In genomic region chr4:24686866-24687672, GRCh38 we compare ENCODE assay signal across 8 cellular contexts.
DNase-seq lines count a peak whose midpoint lies in the region; ATAC-seq and TF ChIP-seq lines count a peak whose summit lies in the region.

No MANE protein-coding gene starts in this region.

- no peak overlapping the region for H3K18ac ChIP-seq in trophoblast cell (ENCODE audit: low read length)

- TF ChIP-seq CTCF in GM12874 (IDR thresholded peaks at IDR 0.05; ENCODE audit: insufficient read depth, low read depth, low read length) (peak; percentile 72), LNCAP (IDR thresholded peaks at IDR 0.05) (peak; percentile 79)

- no peak overlapping the region for H4K91ac ChIP-seq in trophoblast cell (ENCODE audit: low read depth, low read length)

- H3K27ac ChIP-seq in trophoblast cell (ENCODE audit: low read depth, low read length): peak overlapping the region; percentile 24

- no peak overlapping the region for H2BK5ac ChIP-seq in trophoblast cell (ENCODE audit: low read depth, low read length, poor library complexity)

- H3K9ac ChIP-seq in trophoblast cell (ENCODE audit: low read length): no peak overlapping the region

- H3K4me2 ChIP-seq in trophoblast cell (ENCODE audit: low read length): no peak overlapping the region

- no peak overlapping the region for H2BK12ac ChIP-seq in trophoblast cell (ENCODE audit: low read length)

- no peak overlapping the region for H3K4me3 ChIP-seq in trophoblast cell (ENCODE audit: low read depth, low read length)

- H2AFZ ChIP-seq in trophoblast cell (ENCODE audit: insufficient read depth, low read length, poor library complexity): no peak overlapping the region

- H3K27me3 ChIP-seq in trophoblast cell (ENCODE audit: insufficient read depth, low read length): no peaks in the 10 kb centered on the region

- H3K14ac ChIP-seq in trophoblast cell (ENCODE audit: low read length): no peak overlapping the region

- H2BK120ac ChIP-seq in trophoblast cell (ENCODE audit: insufficient read depth, low read length, poor library complexity): no peak overlapping the region

- H2AK5ac ChIP-seq in trophoblast cell (ENCODE audit: low read length): no peak overlapping the region

- no peak overlapping the region for H4K12ac ChIP-seq in trophoblast cell (ENCODE audit: low read depth, low read length)

- ATAC-seq in GM18520 (IDR thresholded peaks at IDR 0.05; ENCODE audit: unreplicated experiment): no peak

- no peaks in the 10 kb centered on the region for H3K79me2 ChIP-seq in trophoblast cell (ENCODE audit: control insufficient read depth, insufficient read depth, low read length, poor library complexity)

- no CpG with 5 or more reads among the region's 13 CpGs for WGBS in trophoblast cell (ENCODE audit: extremely low coverage, insufficient coverage, insufficient read length)

- no peak overlapping the region for H3K4ac ChIP-seq in trophoblast cell (ENCODE audit: low read depth, low read length)

- no peak overlapping the region for H4K8ac ChIP-seq in trophoblast cell (ENCODE audit: low read depth, low read length)

- H3K36me3 ChIP-seq in trophoblast cell (ENCODE audit: control insufficient read depth in 1 of 2, insufficient read depth in 2 of 2, low read length in 2 of 2): no peaks in the 10 kb centered on the region

- H3K4me1 ChIP-seq in trophoblast cell (ENCODE audit: control insufficient read depth in 1 of 2, insufficient read depth in 2 of 2, low read length in 2 of 2): peaks cover 0 to 7% of the 10 kb centered on the region in 2 experiments

- DNase-seq in ecto neural progenitor cell (ENCODE audit: low spot score) (peak; percentile 61), trophoblast cell (peak; percentile 80 to 83), cortex of kidney (lab: John Stamatoyannopoulos, UW) (no peak), NCI-H187 treated with DMSO at 0.1 percent for 48 hours (lab: John Stamatoyannopoulos, UW) (no peak), NCI-H524 treated with DMSO at 0.1 percent for 48 hours (lab: John Stamatoyannopoulos, UW) (no peak)

- H3K79me1 ChIP-seq in trophoblast cell (ENCODE audit: low read length): no peaks in the 10 kb centered on the region

- no peaks in the 10 kb centered on the region for H3K9me3 ChIP-seq in trophoblast cell (ENCODE audit: insufficient read depth, low read depth, low read length)

- H3K23ac ChIP-seq in trophoblast cell (ENCODE audit: low read length): no peak overlapping the region

Comparison
In these comparisons a context has a peak if more than half of its experiments do, and no peak if none do; other contexts are left out.
1. DNase-seq: peak in ecto neural progenitor cell (single experiment) and trophoblast cell (2 of 2); none in cortex of kidney (single experiment), NCI-H187 treated with DMSO at 0.1 percent for 48 hours (single experiment) and NCI-H524 treated with DMSO at 0.1 percent for 48 hours (single experiment).